12 cellular contexts compared by ENCODE assay signal in genomic region chr1:22089134-22089571, GRCh38. TPM values are rescaled to one million over a fixed set of nuclear protein-coding genes. Genes with fewer than 3 reads are reported as not detected.
DNase-seq lines count a peak whose midpoint lies in the region; ATAC-seq, FAIRE-seq and TF ChIP-seq lines count a peak whose summit lies in the region.
"Had no signal": no experiment of that assay in that cellular context is flagged by ENCODE, and none has a peak within 500 bp of the region (broad histone marks: within the 10 kb centered on the region; RNA-seq: fewer than 3 reads in every experiment).

No MANE protein-coding gene starts in this region.

- H4K20me1 ChIP-seq in K562 (replicated peaks; ENCODE audit: control insufficient read depth, insufficient read depth, low read length) = peaks cover 13% of the 10 kb centered on the region

- DNase-seq in CD8-positive, alpha-beta memory T cell = no peak
- DNase-seq in K562 (ENCODE audit: extremely low read depth in 1 of 4, low spot score in 3 of 4) = no peak
- DNase-seq in omental fat pad (ENCODE audit: low spot score) = no peak
- DNase-seq in DMS79 (lab: John Stamatoyannopoulos, UW) = no peak
- DNase-seq in AG08395 (ENCODE audit: low spot score) = no peak
- DNase-seq: cortex of kidney, HCEC 1CT, NCI-H1930, nucleus accumbens had no signal

- in situ Hi-C loops in K562 (cut with MboI) = no loop called here

- H3K9me3 Mint-ChIP-seq in CD8-positive, alpha-beta memory T cell = no peaks in the 10 kb centered on the region

- no peak for TF ChIP-seq RAD21 in K562 (CRISPR knock-in tag; conservative IDR thresholded peaks at IDR 0.05 in 1 of 2, IDR thresholded peaks at IDR 0.05 in 1 of 2)

- BruUV-seq in K562 (replicated peaks; lab: Mats Ljungman, UMichigan) = no TSS peak

- WGBS in K562 (ENCODE audit: insufficient coverage, low coverage, missing lambda C conversion rate) = 49% methylated on average over 3 of the region's 3 CpGs

- no peak for TF ChIP-seq POLR2A in K562 (conservative IDR thresholded peaks at IDR 0.05)

- H3K9me1 ChIP-seq in K562 (ENCODE audit: control insufficient read depth, insufficient read depth, low read length) = peaks cover 3% of the 10 kb centered on the region

- CTCF ChIA-PET in CD8-positive, alpha-beta memory T cell (lab: Charles Lee) = no interaction called here
- CTCF ChIA-PET in K562 (lab: Yijun Ruan, JAX; ENCODE audit: low intra/inter-chr PET ratio) = no interaction called here

- ATAC-seq in K562 = peak; percentile 32; the same call in 1 of the 3 replicates
- peak; percentile 25 for ATAC-seq in omental fat pad (ENCODE audit: low FRiP score)
- no peak for ATAC-seq in GM18870 (IDR thresholded peaks at IDR 0.05; ENCODE audit: unreplicated experiment)

- H3K27me3 Mint-ChIP-seq in CD8-positive, alpha-beta memory T cell = no peaks in the 10 kb centered on the region

- no peak for TF ChIP-seq EP300 in K562 (IDR thresholded peaks at IDR 0.05; ENCODE audit: low read length)

- no peak for FAIRE-seq in K562 (lab: Jason Lieb, UNC)
- FAIRE-seq: RCC 7860 had no signal

- H3K4me2 ChIP-seq in K562 (ENCODE audit: insufficient read depth, low read length) = no peak overlapping the region

- peaks cover 64% of the 10 kb centered on the region for H3K4me1 ChIP-seq in CD8-positive, alpha-beta memory T cell (ENCODE audit: insufficient read depth, low read length)
- H3K4me1 ChIP-seq in HUES48 (ENCODE audit: control insufficient read depth, insufficient read depth, low read length) (peaks cover 40% of the 10 kb centered on the region), K562 (replicated peaks in 1 of 2; ENCODE audit: control insufficient read depth in 2 of 2, insufficient read depth in 2 of 2, low read length in 2 of 2) (peaks cover 0 to 5% of the 10 kb centered on the region in 2 experiments; a peak in 1 of 5 replicates)

- no peak overlapping the region for H2AFZ ChIP-seq in K562 (ENCODE audit: low read depth, low read length)

- H3K79me2 ChIP-seq in K562 (ENCODE audit: control insufficient read depth, insufficient read depth, low read length) = peaks cover 77% of the 10 kb centered on the region

- peaks cover 83 to 97% (median 94%) of the 10 kb centered on the region in 3 donors for H3K4me1 Mint-ChIP-seq in CD8-positive, alpha-beta memory T cell

- H3K27ac Mint-ChIP-seq in CD8-positive, alpha-beta memory T cell = peak overlapping the region; percentile 1 to 93 (median 88)

- intact Hi-C loops in K562 (cut with micrococcal nuclease) = loop anchor here (5.0 kb wide), 1 partner anchor 62 kb away; no protein-coding TSS in a partner anchor

- peaks cover 37% of the 10 kb centered on the region for H3K36me3 ChIP-seq in CD8-positive, alpha-beta memory T cell (ENCODE audit: insufficient read depth, low read length)
- H3K36me3 ChIP-seq in HUES48 (ENCODE audit: control insufficient read depth, insufficient read depth, low read length) = peaks cover 29% of the 10 kb centered on the region
- H3K36me3 ChIP-seq in K562 (ENCODE audit: control insufficient read depth, insufficient read depth, low read length) = peaks cover 88% of the 10 kb centered on the region

- POLR2A ChIA-PET in CD8-positive, alpha-beta memory T cell (lab: Charles Lee) = interaction anchor here (0.8 kb wide), 1 partner anchor 36 kb away, joined by 4 read pairs; the partner anchor contains the start of gene CDC42
- POLR2A ChIA-PET in K562 (lab: Yijun Ruan, JAX) = interaction anchor here (0.6 kb wide), 1 partner anchor 16 kb away, joined by 3 read pairs; no protein-coding TSS in a partner anchor

- H3K4me3 ChIP-seq in CD8-positive, alpha-beta memory T cell (ENCODE audit: low read length) = peak overlapping the region; percentile 30
- H3K4me3 ChIP-seq in HUES48 (ENCODE audit: low read depth, low read length) (no peak overlapping the region), K562 (no peak overlapping the region)

- no peaks in the 10 kb centered on the region for H3K9me3 ChIP-seq in CD8-positive, alpha-beta memory T cell (ENCODE audit: low read length)
- H3K9me3 ChIP-seq in HUES48 (ENCODE audit: control insufficient read depth, insufficient read depth, low read length) (no peaks in the 10 kb centered on the region), K562 (replicated peaks; ENCODE audit: control insufficient read depth, insufficient read depth, low read depth, low read length) (no peaks in the 10 kb centered on the region)

- H3K27me3 ChIP-seq in CD8-positive, alpha-beta memory T cell (ENCODE audit: insufficient read depth, low read length, poor library complexity, severe bottlenecking) = no peaks in the 10 kb centered on the region
- H3K27me3 ChIP-seq in HUES48 (ENCODE audit: control insufficient read depth, insufficient read depth, low read length) (no peaks in the 10 kb centered on the region), K562 (ENCODE audit: control insufficient read depth in 2 of 2, insufficient read depth in 2 of 2, low read length in 2 of 2) (no peaks in the 10 kb centered on the region)

- no peak overlapping the region for H3K27ac ChIP-seq in CD8-positive, alpha-beta memory T cell (ENCODE audit: low read depth, low read length)
- H3K27ac ChIP-seq in HUES48 (ENCODE audit: low read depth, low read length) (peak overlapping the region; percentile 75), K562 (ENCODE audit: extremely low read depth, low read depth, low read length) (no peak overlapping the region)

- no peak for TF ChIP-seq CTCF in K562 (IDR thresholded peaks at IDR 0.05 in 2 of 3, conservative IDR thresholded peaks at IDR 0.05 in 1 of 3; ENCODE audit: insufficient read depth in 2 of 3, low read depth in 1 of 3, low read length in 3 of 3)
- TF ChIP-seq CTCF in omental fat pad (IDR thresholded peaks at IDR 0.05) = no peak

- H3K36me3 Mint-ChIP-seq in CD8-positive, alpha-beta memory T cell = peaks cover 5 to 89% (median 31%) of the 10 kb centered on the region in 3 donors

- H3K9ac ChIP-seq in HUES48 (ENCODE audit: low read depth, low read length) = no peak overlapping the region
- no peak overlapping the region for H3K9ac ChIP-seq in K562 (ENCODE audit: insufficient read depth in 1 of 2, low read depth in 2 of 2, low read length in 2 of 2)

- peak overlapping the region; percentile 18 to 76 (median 72) for H3K4me3 Mint-ChIP-seq in CD8-positive, alpha-beta memory T cell

RNA-seq across cellular contexts. Expression of gene CDC42, which starts 36.6 kb away (rescaled TPM):
- total RNA-seq in CD8-positive, alpha-beta memory T cell = 100 to 1,000 TPM; 317 to 347 TPM
- polyA plus RNA-seq in CD8-positive, alpha-beta memory T cell = 294 TPM
- total RNA-seq in K562 (2011; cell fraction: chromatin; rRNA removed; ENCODE audit: low replicate concordance) = 27.3 and 52.8 TPM in 2 replicates
- total RNA-seq in K562 (2011; cell fraction: nucleolus; rRNA removed) = 16.5 and 16.7 TPM in 2 replicates
- total RNA-seq in K562 (2011; cell fraction: nucleoplasm; rRNA removed) = 28.4 and 33.8 TPM in 2 replicates
- total RNA-seq in K562 (2014; rRNA removed) (186 and 222 TPM in 2 replicates), K562 (2014; rRNA removed; fragmentation: Illumina TruSeq; extraction: Trizol) (370 and 448 TPM in 2 replicates), K562 (2015; rRNA removed; fragmentation: Illumina TruSeq; extraction: Trizol) (313 and 336 TPM in 2 replicates), K562 (2021) (242 and 247 TPM in 2 replicates), omental fat pad (100 to 1,000 TPM; 186 to 260 (median 205) TPM)
- polyA plus RNA-seq in K562 (2011; rRNA removed) (331 and 398 TPM in 2 replicates), K562 (2014; fragmentation: Illumina TruSeq; extraction: Trizol) (345 and 351 TPM in 2 replicates), K562 (2014; fragmentation: Nextera tagmentation; extraction: Ambion mirVana) (100 to 1,000 TPM; 230 to 325 TPM), K562 (2014; rRNA removed) (192 and 212 TPM in 2 replicates)
- polyA plus RNA-seq in K562 (2011; cell fraction: cytosol; rRNA removed) = 104 and 188 TPM in 2 replicates
- polyA plus RNA-seq in K562 (2011; cell fraction: nucleus; rRNA removed) = 43.4 and 84.2 TPM in 2 replicates
- 204 and 451 TPM in 2 replicates for polyA plus RNA-seq in K562 (2012)
- polyA minus RNA-seq in K562 (2011; rRNA and poly(A)+ RNA removed) = 345 and 401 TPM in 2 replicates
- 105 and 170 TPM in 2 replicates for polyA minus RNA-seq in K562 (2011; cell fraction: cytosol; rRNA and poly(A)+ RNA removed)
- polyA minus RNA-seq in K562 (2011; cell fraction: nucleus; rRNA and poly(A)+ RNA removed) = 11.2 and 35.4 TPM in 2 replicates

RNA-seq across cellular contexts. Expression of gene WNT4, which starts 53.7 kb away (rescaled TPM):
- total RNA-seq in CD8-positive, alpha-beta memory T cell = not detected
- polyA plus RNA-seq in CD8-positive, alpha-beta memory T cell = 0.08 TPM
- not detected in 2 replicates for total RNA-seq in K562 (2011; cell fraction: chromatin; rRNA removed; ENCODE audit: low replicate concordance)
- total RNA-seq in K562 (2011; cell fraction: nucleolus; rRNA removed) = not detected in 2 replicates
- total RNA-seq in K562 (2011; cell fraction: nucleoplasm; rRNA removed) = not detected in 2 replicates
- total RNA-seq in K562 (2014; rRNA removed) (not detected in 2 replicates), K562 (2014; rRNA removed; fragmentation: Illumina TruSeq; extraction: Trizol) (not detected in 2 replicates), K562 (2015; rRNA removed; fragmentation: Illumina TruSeq; extraction: Trizol) (not detected in 2 replicates), K562 (2021) (0.04 TPM in 1 of 2 replicates, not detected in the other), omental fat pad (1 to 10 TPM in 1 of 4 donors, under 1 TPM in 2, not detected in 1; 0.28 to 1.6 (median 0.60) TPM)
- polyA plus RNA-seq in K562 (2011; rRNA removed) (not detected in 2 replicates), K562 (2014; fragmentation: Illumina TruSeq; extraction: Trizol) (not detected in 2 replicates), K562 (2014; fragmentation: Nextera tagmentation; extraction: Ambion mirVana) (under 1 TPM in 1 of 2 experiments, not detected in 1; 0.01 TPM), K562 (2014; rRNA removed) (not detected in 2 replicates)
- polyA plus RNA-seq in K562 (2011; cell fraction: cytosol; rRNA removed) = 0.01 and 0.03 TPM in 2 replicates
- not detected in 2 replicates for polyA plus RNA-seq in K562 (2011; cell fraction: nucleus; rRNA removed)
- polyA plus RNA-seq in K562 (2012) = 0.05 and 0.07 TPM in 2 replicates
- not detected in 2 replicates for polyA minus RNA-seq in K562 (2011; rRNA and poly(A)+ RNA removed)
- polyA minus RNA-seq in K562 (2011; cell fraction: cytosol; rRNA and poly(A)+ RNA removed) = not detected in 2 replicates
- not detected in 2 replicates for polyA minus RNA-seq in K562 (2011; cell fraction: nucleus; rRNA and poly(A)+ RNA removed)
